In genomic region chr11:6606471-6607189, GRCh38 we compare ENCODE assay signal across 8 cellular contexts. TPM values are rescaled to one million over a fixed set of nuclear protein-coding genes. Genes with fewer than 3 reads are reported as not detected.
DNase-seq lines count a peak whose midpoint lies in the region; ATAC-seq and TF ChIP-seq lines count a peak whose summit lies in the region.

No MANE protein-coding gene starts in this region.

- no peaks in the 10 kb centered on the region for H3K9me3 ChIP-seq in left ventricle myocardium inferior (replicated peaks)

- intact Hi-C loops in left ventricle myocardium inferior (cut with micrococcal nuclease) (loop anchor here (2.0 kb wide), 1 partner anchor 76 kb away; the partner anchor contains the start of gene MRPL17), posterior cingulate gyrus (cut with DNase I) (loop anchor here (10.0 kb wide), 1 partner anchor 132 kb away; the partner anchor contains the start of gene TRIM3)

- ATAC-seq in HG03442 (IDR thresholded peaks at IDR 0.05; ENCODE audit: unreplicated experiment): peak; percentile 40

- peak overlapping the region; percentile 41 for H3K27ac ChIP-seq in angular gyrus (ENCODE audit: low read depth, low read length)
- H3K27ac ChIP-seq in left ventricle myocardium inferior (replicated peaks): peak overlapping the region; percentile 98

- no peak for TF ChIP-seq CTCF in left ventricle myocardium inferior (IDR thresholded peaks at IDR 0.05; ENCODE audit: borderline replicate concordance)

- DNase-seq in Caki2 (ENCODE audit: low read depth) (peak; percentile 91), GM19240 (ENCODE audit: insufficient read length, low spot score) (peak; percentile 56), left ventricle myocardium inferior (peak; percentile 95), posterior cingulate gyrus (peak; percentile 52 to 96 (median 74)), NCI-H1092 treated with DMSO at 0.1 percent for 48 hours (lab: John Stamatoyannopoulos, UW) (no peak)

- peak overlapping the region; percentile 90 for H3K4me3 ChIP-seq in left ventricle myocardium inferior

- peaks cover 38% of the 10 kb centered on the region for H3K36me3 ChIP-seq in left ventricle myocardium inferior

- no peaks in the 10 kb centered on the region for H3K27me3 ChIP-seq in left ventricle myocardium inferior (ENCODE audit: low read depth)

- in situ Hi-C loops in Caki2 (cut with HindIII; ENCODE audit: low pct_unique_long_range_greater_than_20kb, low sequenced_read_pairs): no loop called here

- peaks cover 98% of the 10 kb centered on the region for H3K4me1 ChIP-seq in left ventricle myocardium inferior

TF ChIP-seq in PFSK-1, 5 proteins besides CTCF, POLR2A, EP300 and RAD21:
- peak; percentile 84 for TF ChIP-seq FOXP2 (optimal IDR thresholded peaks at IDR 0.05; ENCODE audit: borderline replicate concordance, extremely low read depth, extremely low read length, insufficient read depth)
- TF ChIP-seq TAF1 (IDR thresholded peaks at IDR 0.05; ENCODE audit: borderline replicate concordance, insufficient read depth, low read length): no peak
- peak; percentile 60; the same call in 1 of the 2 replicates for TF ChIP-seq SIN3A (IDR thresholded peaks at IDR 0.05; ENCODE audit: borderline replicate concordance, insufficient read depth, low read length)
- TF ChIP-seq POLR2AphosphoS5 (IDR thresholded peaks at IDR 0.05; ENCODE audit: low read depth, low read length): peak; percentile 79

RNA-seq across cellular contexts. Expression of gene ILK, which starts 3.1 kb away (rescaled TPM):
- 134 and 153 TPM in 2 replicates for total RNA-seq in Caki2 (2014; rRNA removed; shearing (Covaris generic); ENCODE audit: low replicate concordance)
- 142 TPM for polyA plus RNA-seq in PFSK-1 (2012; ENCODE audit: insufficient read length, low read depth)
- 192 TPM for total RNA-seq in left ventricle myocardium inferior

RNA-seq across cellular contexts. Expression of gene RRP8, which starts 3.2 kb away (rescaled TPM):
- total RNA-seq in Caki2 (2014; rRNA removed; shearing (Covaris generic); ENCODE audit: low replicate concordance): 17.5 and 31.2 TPM in 2 replicates
- 19.8 TPM for polyA plus RNA-seq in PFSK-1 (2012; ENCODE audit: insufficient read length, low read depth)
- 19.2 TPM for total RNA-seq in left ventricle myocardium inferior

RNA-seq across cellular contexts. Expression of gene TAF10, which starts 5.4 kb away (rescaled TPM):
- 35.0 and 69.0 TPM in 2 replicates for total RNA-seq in Caki2 (2014; rRNA removed; shearing (Covaris generic); ENCODE audit: low replicate concordance)
- polyA plus RNA-seq in PFSK-1 (2012; ENCODE audit: insufficient read length, low read depth): 174 TPM
- total RNA-seq in left ventricle myocardium inferior: 106 TPM

RNA-seq across cellular contexts. Expression of gene TPP1, which starts 12.6 kb away (rescaled TPM):
- 17.4 and 30.0 TPM in 2 replicates for total RNA-seq in Caki2 (2014; rRNA removed; shearing (Covaris generic); ENCODE audit: low replicate concordance)
- 86.6 TPM for polyA plus RNA-seq in PFSK-1 (2012; ENCODE audit: insufficient read length, low read depth)
- total RNA-seq in left ventricle myocardium inferior: 84.2 TPM

RNA-seq across cellular contexts. Expression of gene DCHS1, which starts 49.0 kb away (rescaled TPM):
- 0.03 TPM in 1 of 2 replicates, not detected in the other for total RNA-seq in Caki2 (2014; rRNA removed; shearing (Covaris generic); ENCODE audit: low replicate concordance)
- 1.7 TPM for polyA plus RNA-seq in PFSK-1 (2012; ENCODE audit: insufficient read length, low read depth)
- 9.5 TPM for total RNA-seq in left ventricle myocardium inferior
